Comparison of ENCODE assay signal across 30 cellular contexts in the genomic region with DNA sequence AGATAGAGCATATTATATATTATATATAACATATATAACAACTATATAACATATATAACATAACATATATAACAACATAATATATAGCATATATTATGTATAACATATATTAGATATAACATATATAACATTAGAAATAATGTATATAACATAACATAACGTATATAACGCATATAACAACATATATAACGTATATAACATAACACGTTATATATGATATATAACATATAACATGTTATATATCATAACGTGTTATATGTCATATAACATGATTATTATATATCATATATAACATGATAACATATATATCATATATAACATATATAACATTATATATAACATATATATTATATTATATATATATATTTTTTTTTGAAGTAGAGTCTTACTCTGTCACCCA.
"Had no signal": no experiment of that assay in that cellular context is flagged by ENCODE, and none has a peak within 500 bp of the region (broad histone marks: within the 10 kb centered on the region; RNA-seq: fewer than 3 reads in every experiment).

No MANE protein-coding gene starts in this region.

- H3K27me3 Mint-ChIP-seq: naive B cell; stimulated activated naive CD8-positive, alpha-beta T cell treated with anti-CD3 and anti-CD28 coated beads, Interleukin-15, Interleukin-2, amounts not matched to agents 100 ng/mL and 50 ng/mL, for 24 hours; type B pancreatic cell had no signal

- DNase-seq: hypothalamus; immature natural killer cell; left ventricle myocardium inferior; mesendoderm; naive B cell; natural killer cell; nephron progenitor cell; occipital lobe; ovary; posterior cingulate gyrus; retina; spleen; stimulated activated CD4-positive, alpha-beta T cell treated with anti-CD3 and anti-CD28 coated beads, Interleukin-4, amount 100 ng/mL, for 24 hours; stimulated activated naive CD4-positive, alpha-beta T cell; tibial artery had no signal

- FAIRE-seq: islet of Langerhans had no signal

- H3K27ac ChIP-seq: left ventricle myocardium inferior, neural progenitor cell, neutrophil, ovary, prostate gland, skin epidermis, spleen, suprapubic skin, thoracic aorta, tibial artery, vagina had no signal

- H3K4me2 ChIP-seq: neural progenitor cell had no signal

- H3K9me3 ChIP-seq: left ventricle myocardium inferior, neutrophil, ovary, prostate gland, spleen, suprapubic skin, thoracic aorta, tibial artery, vagina had no signal

- ATAC-seq: natural killer cell; right cardiac atrium; sciatic nerve; stimulated activated effector memory CD8-positive, alpha-beta T cell treated with anti-CD3 and anti-CD28 coated beads, Interleukin-12 subunit alpha, Interleukin-12 subunit beta, amount 100 ng/mL, for 72 hours had no signal

- H3K9me3 Mint-ChIP-seq: immature natural killer cell; mesothelial cell of epicardium; naive B cell; natural killer cell; nephron progenitor cell; neural progenitor cell; stimulated activated effector memory CD8-positive, alpha-beta T cell treated with anti-CD3 and anti-CD28 coated beads, Interleukin-12 subunit alpha, Interleukin-12 subunit beta, amount 100 ng/mL, for 72 hours; stimulated activated naive CD8-positive, alpha-beta T cell treated with anti-CD3 and anti-CD28 coated beads, Interleukin-15, Interleukin-2, amounts not matched to agents 100 ng/mL and 50 ng/mL, for 24 hours; type B pancreatic cell had no signal

- H3K27me3 ChIP-seq: neural progenitor cell, neutrophil, ovary, spleen, suprapubic skin, tibial artery, vagina had no signal

- H3K4me3 ChIP-seq: left ventricle myocardium inferior, lung, neural progenitor cell, ovary, prostate gland, skin epidermis, spleen, suprapubic skin, thoracic aorta, tibial artery, vagina had no signal

- H3K4me3 Mint-ChIP-seq: nephron progenitor cell; stimulated activated effector memory CD8-positive, alpha-beta T cell treated with anti-CD3 and anti-CD28 coated beads, Interleukin-12 subunit alpha, Interleukin-12 subunit beta, amount 100 ng/mL, for 72 hours had no signal

- H3K36me3 ChIP-seq: neural progenitor cell, ovary had no signal

- H3K9ac ChIP-seq: neural progenitor cell had no signal

- H3K27ac Mint-ChIP-seq: mesothelial cell of epicardium; nephron progenitor cell; neural progenitor cell; stimulated activated naive CD8-positive, alpha-beta T cell treated with anti-CD3 and anti-CD28 coated beads, Interleukin-15, Interleukin-2, amounts not matched to agents 100 ng/mL and 50 ng/mL, for 24 hours had no signal

- H2AFZ ChIP-seq: neural progenitor cell had no signal

- H3K36me3 Mint-ChIP-seq: natural killer cell, neural progenitor cell, type B pancreatic cell had no signal
